8 cellular contexts compared by ENCODE assay signal in genomic region chr20:44908987-44909871, GRCh38. TPM values are rescaled to one million over a fixed set of nuclear protein-coding genes. Genes with fewer than 3 reads are reported as not detected.
A peak's percentile ranks its signal among the peaks of the same experiment; 100 is the strongest.
DNase-seq lines count a peak whose midpoint lies in the region; ATAC-seq and TF ChIP-seq lines count a peak whose summit lies in the region.

No MANE protein-coding gene starts in this region.

- H3K27me3 ChIP-seq in BLaER1 treated with 17β-estradiol and CSF1 and Interleukin-3, amounts not matched to agents 10 nM and 100 nM = no peaks in the 10 kb centered on the region
- no peaks in the 10 kb centered on the region for H3K27me3 ChIP-seq in KMS-11 (ENCODE audit: insufficient read depth, low read depth)

- peaks cover 33% of the 10 kb centered on the region for H3K36me3 Mint-ChIP-seq in chondrocyte (ENCODE audit: low read depth)
- H3K36me3 Mint-ChIP-seq in natural killer cell treated with Interleukin-12 subunit alpha and Interleukin-12 subunit beta and Interleukin-15 and Interleukin-18, amount 100 ng/mL, for 72 hours = peaks cover 15% of the 10 kb centered on the region

- ATAC-seq in natural killer cell treated with Interleukin-12 subunit alpha and Interleukin-12 subunit beta and Interleukin-15 and Interleukin-18, amount 100 ng/mL, for 72 hours = no peak
- ATAC-seq in GM19463 (IDR thresholded peaks at IDR 0.05; ENCODE audit: unreplicated experiment) = no peak

- H3K27me3 Mint-ChIP-seq in chondrocyte (ENCODE audit: low read depth) = no peaks in the 10 kb centered on the region
- no peaks in the 10 kb centered on the region for H3K27me3 Mint-ChIP-seq in natural killer cell treated with Interleukin-12 subunit alpha and Interleukin-12 subunit beta and Interleukin-15 and Interleukin-18, amount 100 ng/mL, for 72 hours

- H2AFZ ChIP-seq in KMS-11 (ENCODE audit: low read depth) = no peak overlapping the region

- DNase-seq in chondrocyte (ENCODE audit: low spot score) (no peak), ACHN (no peak), G401 (ENCODE audit: low spot score) (no peak), GOT3 (lab: John Stamatoyannopoulos, UW) (no peak)
- DNase-seq in natural killer cell treated with Interleukin-12 subunit alpha and Interleukin-12 subunit beta and Interleukin-15 and Interleukin-18, amount 100 ng/mL, for 72 hours (ENCODE audit: low spot score) = no peak

- peak overlapping the region; percentile 86 to 94 (median 89) for H3K4me2 ChIP-seq in BLaER1 treated with 17β-estradiol and CSF1 and Interleukin-3, amounts not matched to agents 10 nM and 100 nM
- H3K4me2 ChIP-seq in KMS-11 = peak overlapping the region; percentile 96

- peak overlapping the region; percentile 58 for H3K27ac Mint-ChIP-seq in chondrocyte (ENCODE audit: unreplicated experiment)
- peak overlapping the region; percentile 37 to 57 for H3K27ac Mint-ChIP-seq in natural killer cell treated with Interleukin-12 subunit alpha and Interleukin-12 subunit beta and Interleukin-15 and Interleukin-18, amount 100 ng/mL, for 72 hours

- H3K79me2 ChIP-seq in KMS-11 (ENCODE audit: insufficient read depth, low read depth) = no peaks in the 10 kb centered on the region

- peaks cover 24% of the 10 kb centered on the region for H3K4me1 Mint-ChIP-seq in chondrocyte (ENCODE audit: low read depth)
- H3K4me1 Mint-ChIP-seq in natural killer cell treated with Interleukin-12 subunit alpha and Interleukin-12 subunit beta and Interleukin-15 and Interleukin-18, amount 100 ng/mL, for 72 hours (ENCODE audit: low read depth in 2 of 2) = peaks cover 13 to 18% of the 10 kb centered on the region in 2 donors

- peak overlapping the region in 10 of 11 experiments; percentile 32 to 79 (median 70); a peak in 16 of 22 replicates for H3K27ac ChIP-seq in BLaER1 treated with 17β-estradiol and CSF1 and Interleukin-3, amounts not matched to agents 10 nM and 100 nM
- H3K27ac ChIP-seq in KMS-11 = no peak overlapping the region

- no peaks in the 10 kb centered on the region for H3K9me3 ChIP-seq in BLaER1 treated with 17β-estradiol and CSF1 and Interleukin-3, amounts not matched to agents 10 nM and 100 nM (replicated peaks in 1 of 11)

- in situ Hi-C loops in ACHN (cut with HindIII; ENCODE audit: low pct_ligation_motif_present, low pct_unique_long_range_greater_than_20kb, low sequenced_read_pairs) (no loop called here), G401 (cut with HindIII; ENCODE audit: low sequenced_read_pairs) (no loop called here)

- H3K9me3 Mint-ChIP-seq in chondrocyte (ENCODE audit: low read depth) = no peaks in the 10 kb centered on the region
- H3K9me3 Mint-ChIP-seq in natural killer cell treated with Interleukin-12 subunit alpha and Interleukin-12 subunit beta and Interleukin-15 and Interleukin-18, amount 100 ng/mL, for 72 hours = no peaks in the 10 kb centered on the region

- H3K4me3 Mint-ChIP-seq in chondrocyte (ENCODE audit: unreplicated experiment) = peak overlapping the region; percentile 83
- H3K4me3 Mint-ChIP-seq in natural killer cell treated with Interleukin-12 subunit alpha and Interleukin-12 subunit beta and Interleukin-15 and Interleukin-18, amount 100 ng/mL, for 72 hours = peak overlapping the region; percentile 85

- peaks cover 58 to 73% (median 67%) of the 10 kb centered on the region in 11 experiments for H3K36me3 ChIP-seq in BLaER1 treated with 17β-estradiol and CSF1 and Interleukin-3, amounts not matched to agents 10 nM and 100 nM
- no peaks in the 10 kb centered on the region; the same call in 1 of the 2 replicates for H3K36me3 ChIP-seq in KMS-11 (ENCODE audit: insufficient read depth)

- TF ChIP-seq CTCF in KMS-11 (conservative IDR thresholded peaks at IDR 0.05; ENCODE audit: low read depth, low read length) (no peak), chondrocyte (IDR thresholded peaks at IDR 0.05) (no peak)

- peaks cover 22 to 33% (median 27%) of the 10 kb centered on the region in 10 experiments for H3K4me1 ChIP-seq in BLaER1 treated with 17β-estradiol and CSF1 and Interleukin-3, amounts not matched to agents 10 nM and 100 nM
- H3K4me1 ChIP-seq in KMS-11 (ENCODE audit: low read depth, poor library complexity, severe bottlenecking) = peaks cover 18% of the 10 kb centered on the region

- peak overlapping the region; percentile 71 to 84 (median 79); a peak in 21 of 22 replicates for H3K9ac ChIP-seq in BLaER1 treated with 17β-estradiol and CSF1 and Interleukin-3, amounts not matched to agents 10 nM and 100 nM
- no peak overlapping the region; the same call in 1 of the 2 replicates for H3K9ac ChIP-seq in KMS-11

- H4K20me1 ChIP-seq in BLaER1 treated with 17β-estradiol and CSF1 and Interleukin-3, amounts not matched to agents 10 nM and 100 nM = peaks cover 13 to 63% (median 52%) of the 10 kb centered on the region in 11 experiments; a peak in 19 of 22 replicates
- no peaks in the 10 kb centered on the region for H4K20me1 ChIP-seq in KMS-11 (ENCODE audit: insufficient read depth)

- H3K4me3 ChIP-seq in BLaER1 treated with 17β-estradiol and CSF1 and Interleukin-3, amounts not matched to agents 10 nM and 100 nM = peak overlapping the region; percentile 60 to 80 (median 70)
- no peak overlapping the region for H3K4me3 ChIP-seq in KMS-11 (IDR thresholded peaks at IDR 0.05; ENCODE audit: insufficient read depth, low read depth, low read length)

RNA-seq across cellular contexts. Expression of gene PABPC1L, which starts 0.6 kb away (rescaled TPM):
- total RNA-seq in chondrocyte = 31.4 to 39.3 TPM (median 31.9 TPM) in 3 replicates
- 100 to 1,000 TPM in 1 of 2 donors, 10 to 100 TPM in 1; 58.2 to 113 TPM for total RNA-seq in natural killer cell treated with Interleukin-12 subunit alpha and Interleukin-12 subunit beta and Interleukin-15 and Interleukin-18, amount 100 ng/mL, for 72 hours
- total RNA-seq in G401 (2014; rRNA removed; shearing (Covaris generic)) = 3.7 and 11.4 TPM in 2 replicates

RNA-seq across cellular contexts. Expression of gene YWHAB, which starts 23.7 kb away (rescaled TPM):
- 170 to 201 TPM (median 191 TPM) in 3 replicates for total RNA-seq in chondrocyte
- 100 to 1,000 TPM; 189 to 283 TPM for total RNA-seq in natural killer cell treated with Interleukin-12 subunit alpha and Interleukin-12 subunit beta and Interleukin-15 and Interleukin-18, amount 100 ng/mL, for 72 hours
- total RNA-seq in G401 (2014; rRNA removed; shearing (Covaris generic)) = 96.3 and 138 TPM in 2 replicates

RNA-seq across cellular contexts. Expression of gene TOMM34, which starts 51.0 kb away (rescaled TPM):
- total RNA-seq in chondrocyte = 16.2 to 18.8 TPM (median 16.4 TPM) in 3 replicates
- 10 to 100 TPM; 25.1 to 34.9 TPM for total RNA-seq in natural killer cell treated with Interleukin-12 subunit alpha and Interleukin-12 subunit beta and Interleukin-15 and Interleukin-18, amount 100 ng/mL, for 72 hours
- 22.7 and 42.0 TPM in 2 replicates for total RNA-seq in G401 (2014; rRNA removed; shearing (Covaris generic))

RNA-seq across cellular contexts. Expression of gene STK4, which starts 57.1 kb away (rescaled TPM):
- total RNA-seq in chondrocyte = 21.7 to 24.2 TPM (median 23.4 TPM) in 3 replicates
- total RNA-seq in natural killer cell treated with Interleukin-12 subunit alpha and Interleukin-12 subunit beta and Interleukin-15 and Interleukin-18, amount 100 ng/mL, for 72 hours = 100 to 1,000 TPM; 157 to 264 TPM
- 9.3 and 11.1 TPM in 2 replicates for total RNA-seq in G401 (2014; rRNA removed; shearing (Covaris generic))
